8 cellular contexts compared by ENCODE assay signal in genomic region chr2:110677080-110677479, GRCh38. TPM values are rescaled to one million over a fixed set of nuclear protein-coding genes. Genes with fewer than 3 reads are reported as not detected.
DNase-seq lines count a peak whose midpoint lies in the region; ATAC-seq and TF ChIP-seq lines count a peak whose summit lies in the region.

No MANE protein-coding gene starts in this region.

- intact Hi-C loops in aorta (cut with DNase I) = loop anchor here in 1 of 2 donors (5.0 kb wide), 1 partner anchor 80 kb away; no protein-coding TSS in a partner anchor

- peak overlapping the region; percentile 99 for H2AFZ ChIP-seq in neuron (ENCODE audit: low read depth, low read length)

- H3K27me3 ChIP-seq in neuron (ENCODE audit: insufficient read depth, low read length) (no peaks in the 10 kb centered on the region), aorta (ENCODE audit: control insufficient read depth in 1 of 2, insufficient read depth in 2 of 2, low read length in 1 of 2) (no peaks in the 10 kb centered on the region)

- WGBS in aorta, 2 donors = 2 to 3% methylated on average over 5 of the region's 5 CpGs

- H3K4me3 ChIP-seq in choroid plexus epithelial cell (ENCODE audit: low read depth, low read length) (peak overlapping the region; percentile 76), neuron (ENCODE audit: low read length) (peak overlapping the region; percentile 98), aorta (ENCODE audit: low read length in 2 of 2) (no peak overlapping the region)

- peaks cover 14% of the 10 kb centered on the region for H3K4me1 ChIP-seq in neuron (ENCODE audit: insufficient read depth, low read length)
- no peaks in the 10 kb centered on the region for H3K4me1 ChIP-seq in aorta (ENCODE audit: control insufficient read depth in 1 of 2, insufficient read depth in 2 of 2, low read length in 2 of 2)

- TF ChIP-seq CTCF in choroid plexus epithelial cell (conservative IDR thresholded peaks at IDR 0.05; ENCODE audit: low read depth, low read length) = no peak

- H3K36me3 ChIP-seq in neuron (ENCODE audit: insufficient read depth, low read length) (peaks cover 22% of the 10 kb centered on the region), aorta (ENCODE audit: control insufficient read depth in 1 of 2, insufficient read depth in 2 of 2, low read length in 1 of 2) (no peaks in the 10 kb centered on the region)

- DNase-seq in EH (ENCODE audit: low read depth) (peak; percentile 32), NAMALWA (ENCODE audit: low spot score) (peak; percentile 18), choroid plexus epithelial cell (ENCODE audit: low read depth) (no peak), NCI-H748 (lab: John Stamatoyannopoulos, UW; ENCODE audit: unreplicated experiment) (no peak), H4 (ENCODE audit: low spot score) (no peak), T-helper 9 cell (no peak), aorta (no peak)

- ATAC-seq in aorta (ENCODE audit: low FRiP score) = no peak

- H3K27ac ChIP-seq in aorta (ENCODE audit: low read depth in 1 of 2, low read length in 2 of 2) = no peak overlapping the region

- H3K9me3 ChIP-seq in neuron (ENCODE audit: low read length) (no peaks in the 10 kb centered on the region), aorta (ENCODE audit: control insufficient read depth, low read length) (no peaks in the 10 kb centered on the region)

RNA-seq across cellular contexts. Expression of gene BUB1, which starts 0.8 kb away (rescaled TPM):
- total RNA-seq in H4 (2014; rRNA removed; shearing (Covaris generic)) = 57.7 and 85.3 TPM in 2 replicates
- total RNA-seq in aorta = 1 to 10 TPM in 1 of 2 donors, under 1 TPM in 1; 0.84 to 2.5 TPM
- under 1 TPM in 1 of 2 donors, not detected in 1; 0.38 TPM for polyA plus RNA-seq in aorta

RNA-seq across cellular contexts. Expression of gene ACOXL, which starts 55.3 kb away (rescaled TPM):
- not detected in 2 replicates for total RNA-seq in H4 (2014; rRNA removed; shearing (Covaris generic))
- total RNA-seq in aorta = not detected
- under 1 TPM in 1 of 2 donors, not detected in 1; 0.13 TPM for polyA plus RNA-seq in aorta

Comparison
In these comparisons a context has a peak if more than half of its experiments do, and no peak if none do; other contexts are left out.
1. DNase-seq: peak in EH (single experiment) and NAMALWA (single experiment); none in choroid plexus epithelial cell (single experiment), NCI-H748 (single experiment), H4 (single experiment), T-helper 9 cell (single experiment) and aorta (0 of 2).
2. H3K4me3 ChIP-seq: peak in choroid plexus epithelial cell (single experiment) and neuron (single experiment); none in aorta (0 of 2).
3. RNA of gene BUB1, which starts 0.8 kb away (total RNA-seq): 57.7 to 85.3 TPM in H4; 0.84 to 2.5 TPM in aorta; every median in the first group is over 10 times any median in the second.